Comparison of ENCODE assay signal across 8 cellular contexts in genomic region chr1:181112071-181112929, GRCh38. TPM values are rescaled to one million over a fixed set of nuclear protein-coding genes. Genes with fewer than 3 reads are reported as not detected.
DNase-seq lines count a peak whose midpoint lies in the region; ATAC-seq and TF ChIP-seq lines count a peak whose summit lies in the region.

No MANE protein-coding gene starts in this region.

- WGBS in prostate gland = 73% methylated on average over 10 of the region's 10 CpGs

- no peaks in the 10 kb centered on the region for H3K9me3 ChIP-seq in prostate gland

- intact Hi-C loops in prostate gland (cut with DNase I) = no loop called here

- no peak for TF ChIP-seq CTCF in prostate gland (IDR thresholded peaks at IDR 0.05)

- peak overlapping the region; percentile 19 to 42 for H3K27ac ChIP-seq in prostate gland

- no peak overlapping the region for H3K4me3 ChIP-seq in prostate gland

- H3K27me3 ChIP-seq in prostate gland (replicated peaks; ENCODE audit: insufficient read depth) = no peaks in the 10 kb centered on the region

- DNase-seq in ELR (ENCODE audit: low read depth) (peak; percentile 100), OCI-M1 (lab: John Stamatoyannopoulos, UW) (peak; percentile 61), fibroblast of gingiva (ENCODE audit: low read depth) (peak; percentile 96), prostate gland (ENCODE audit: low spot score) (peak; percentile 85), activated gamma-delta T cell (lab: John Stamatoyannopoulos, UW) (no peak), amygdala (lab: John Stamatoyannopoulos, UW) (no peak)

- ATAC-seq in HG03342 (IDR thresholded peaks at IDR 0.05; ENCODE audit: unreplicated experiment) (no peak), GM21717 (IDR thresholded peaks at IDR 0.05; ENCODE audit: unreplicated experiment) (no peak)

- TF ChIP-seq POLR2A in prostate gland (IDR thresholded peaks at IDR 0.05) = peak; percentile 3

- H3K4me1 ChIP-seq in prostate gland (replicated peaks) = no peaks in the 10 kb centered on the region

- H3K36me3 ChIP-seq in prostate gland = no peaks in the 10 kb centered on the region

RNA-seq across cellular contexts. Expression of gene IER5, which starts 23.8 kb away (rescaled TPM):
- 10 to 100 TPM; 10.3 to 14.3 TPM for total RNA-seq in prostate gland

Comparison
In these comparisons a context has a peak if more than half of its experiments do, and no peak if none do; other contexts are left out.
1. DNase-seq: peak in ELR (single experiment), OCI-M1 (single experiment), fibroblast of gingiva (single experiment) and prostate gland (single experiment); none in activated gamma-delta T cell (single experiment) and amygdala (0 of 56).